Comparison of ENCODE assay signal across 5 cellular contexts in genomic region chr10:100618856-100619255, GRCh38.
"Had no signal": no experiment of that assay in that cellular context is flagged by ENCODE, and none has a peak within 500 bp of the region (broad histone marks: within the 10 kb centered on the region; RNA-seq: fewer than 3 reads in every experiment).

No MANE protein-coding gene starts in this region.

- H2AFZ ChIP-seq: GM23338 had no signal

- DNase-seq: H7, IMR-90 had no signal

- H3K4me3 ChIP-seq: GM23338, HAP-1 had no signal

- H3K4me1 ChIP-seq: HAP-1 had no signal

- ATAC-seq: GM23338, HCT116 had no signal

- H3K4me2 ChIP-seq: GM23338 had no signal

- H3K9me3 ChIP-seq: HAP-1 had no signal

- H3K36me3 ChIP-seq: HAP-1 had no signal
